In the genomic region with DNA sequence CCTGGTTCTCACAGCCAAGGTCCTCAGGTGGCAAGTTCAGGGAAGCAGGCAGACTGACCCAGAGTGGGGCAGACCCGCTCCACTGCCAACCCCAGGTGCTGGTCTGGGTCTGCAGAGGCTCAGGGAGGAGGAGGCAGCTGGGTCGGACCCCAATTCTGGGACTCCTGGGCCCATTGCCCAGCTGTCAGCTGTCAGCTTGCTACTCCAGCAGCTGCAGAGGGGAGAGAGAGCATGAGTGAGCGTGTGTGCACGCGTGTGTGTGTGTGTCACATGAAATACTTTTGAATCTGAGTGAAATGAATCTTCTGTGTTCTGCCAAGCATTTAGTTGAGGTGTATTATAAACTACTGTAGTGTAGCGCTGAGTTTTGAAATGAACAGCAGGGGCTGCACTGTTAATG, we compare ENCODE assay signal across 15 cellular contexts.
"Had no signal": no experiment of that assay in that cellular context is flagged by ENCODE, and none has a peak within 500 bp of the region (broad histone marks: within the 10 kb centered on the region; RNA-seq: fewer than 3 reads in every experiment).

No MANE protein-coding gene starts in this region.

- DNase-seq: activated CD4-positive, alpha-beta T cell treated with anti-CD3 and anti-CD28 coated beads for 1 hour; activated effector memory CD4-positive, alpha-beta T cell treated with anti-CD3 and anti-CD28 coated beads, Interleukin-2, amount 50 U/mL, for 16 hours; activated T-cell treated with anti-CD3 and anti-CD28 coated beads, Interleukin-2, amount 50 U/mL, for 72 hours; adrenal gland; foreskin fibroblast; left lung; naive thymus-derived CD4-positive, alpha-beta T cell; pancreas; sigmoid colon; stimulated activated naive B cell treated with anti-CD40 and anti-IgM and Interleukin-4, amounts not matched to agents 10 μg/mL and 1 μg/mL and 100 μg/mL, for 72 hours; SW 1271; thyroid gland; WERI-Rb-1 had no signal

- H3K9me3 Mint-ChIP-seq: activated naive CD4-positive, alpha-beta T cell treated with anti-CD3 and anti-CD28 coated beads, Interleukin-2, amount 50 U/mL, for 24 hours; activated T-cell treated with anti-CD3 and anti-CD28 coated beads, Interleukin-2, amount 50 U/mL, for 72 hours; naive thymus-derived CD4-positive, alpha-beta T cell; stimulated activated naive B cell treated with anti-CD40 and anti-IgM and Interleukin-4, amounts not matched to agents 10 μg/mL and 1 μg/mL and 100 μg/mL, for 72 hours had no signal

- H3K27ac ChIP-seq: adrenal gland, epithelial cell of prostate, left lung, pancreas, sigmoid colon, thyroid gland, WERI-Rb-1 had no signal

- ATAC-seq: activated T-cell treated with anti-CD3 and anti-CD28 coated beads, Interleukin-2, amount 50 U/mL, for 72 hours; left lung; naive thymus-derived CD4-positive, alpha-beta T cell; pancreas; stimulated activated naive B cell treated with anti-CD40 and anti-IgM and Interleukin-4, amounts not matched to agents 10 μg/mL and 1 μg/mL and 100 μg/mL, for 72 hours had no signal

- H3K27ac Mint-ChIP-seq: activated naive CD4-positive, alpha-beta T cell treated with anti-CD3 and anti-CD28 coated beads, Interleukin-2, amount 50 U/mL, for 24 hours; activated T-cell treated with anti-CD3 and anti-CD28 coated beads, Interleukin-2, amount 50 U/mL, for 72 hours; naive thymus-derived CD4-positive, alpha-beta T cell; stimulated activated naive B cell treated with anti-CD40 and anti-IgM and Interleukin-4, amounts not matched to agents 10 μg/mL and 1 μg/mL and 100 μg/mL, for 72 hours had no signal

- H3K4me1 ChIP-seq: left lung had no signal

- H3K27me3 Mint-ChIP-seq: activated naive CD4-positive, alpha-beta T cell treated with anti-CD3 and anti-CD28 coated beads, Interleukin-2, amount 50 U/mL, for 24 hours; naive thymus-derived CD4-positive, alpha-beta T cell; stimulated activated naive B cell treated with anti-CD40 and anti-IgM and Interleukin-4, amounts not matched to agents 10 μg/mL and 1 μg/mL and 100 μg/mL, for 72 hours had no signal

- H3K4me3 Mint-ChIP-seq: activated naive CD4-positive, alpha-beta T cell treated with anti-CD3 and anti-CD28 coated beads, Interleukin-2, amount 50 U/mL, for 24 hours; activated T-cell treated with anti-CD3 and anti-CD28 coated beads, Interleukin-2, amount 50 U/mL, for 72 hours; naive thymus-derived CD4-positive, alpha-beta T cell; stimulated activated naive B cell treated with anti-CD40 and anti-IgM and Interleukin-4, amounts not matched to agents 10 μg/mL and 1 μg/mL and 100 μg/mL, for 72 hours had no signal

- H3K4me3 ChIP-seq: adrenal gland, left lung, pancreas, sigmoid colon, thyroid gland had no signal

- H3K9me3 ChIP-seq: adrenal gland, left lung, pancreas, sigmoid colon, thyroid gland had no signal

- H3K27me3 ChIP-seq: adrenal gland, left lung, pancreas, sigmoid colon, thyroid gland had no signal
